23 cellular contexts compared by ENCODE assay signal in the genomic region with DNA sequence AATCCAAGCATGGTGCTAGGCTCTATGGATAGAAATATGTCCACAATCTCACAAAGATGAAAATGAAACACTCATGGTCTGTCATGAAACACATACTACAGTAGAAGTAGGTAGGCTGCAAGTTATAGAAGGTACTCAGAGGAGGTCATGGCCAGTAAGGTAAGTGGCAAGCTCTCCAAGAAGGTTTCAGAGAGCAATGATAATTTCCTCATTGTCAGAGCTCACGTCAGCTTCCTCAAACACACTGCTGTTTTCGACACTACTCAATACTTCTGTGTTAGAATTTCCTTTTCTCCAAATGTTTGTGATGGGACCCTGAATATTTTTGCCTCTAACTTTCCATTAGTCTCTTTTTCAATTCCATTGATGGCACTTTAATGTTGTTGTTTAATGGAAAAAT. TPM values are rescaled to one million over a fixed set of nuclear protein-coding genes. Genes with fewer than 3 reads are reported as not detected.
DNase-seq lines count a peak whose midpoint lies in the region; ATAC-seq and TF ChIP-seq lines count a peak whose summit lies in the region.
"Had no signal": no experiment of that assay in that cellular context is flagged by ENCODE, and none has a peak within 500 bp of the region (broad histone marks: within the 10 kb centered on the region; RNA-seq: fewer than 3 reads in every experiment).

No MANE protein-coding gene starts in this region.

- WGBS in urinary bladder, result 80% methylated on average over 2 of the region's 2 CpGs

- H3K4me3 ChIP-seq in urinary bladder (ENCODE audit: low read depth, low read length), result no peak overlapping the region
- H3K4me3 ChIP-seq: BLaER1 treated with 17β-estradiol and CSF1 and Interleukin-3, amounts not matched to agents 10 nM and 100 nM; testis; vagina had no signal

- ATAC-seq in stimulated activated naive CD8-positive, alpha-beta T cell treated with anti-CD3 and anti-CD28 coated beads, Interleukin-15, Interleukin-2, amounts not matched to agents 100 U/mL and 50 U/mL, for 24 hours, result no peak
- ATAC-seq in activated CD8-positive, alpha-beta T cell treated with anti-CD3 and anti-CD28 coated beads, Interleukin-2, amount 10 ng/mL, durations not matched to agents 7 days and 5 days, result no peak
- ATAC-seq: activated CD8-positive, alpha-beta memory T cell treated with anti-CD3 and anti-CD28 coated beads, Interleukin-2, amount 10 ng/mL, durations not matched to agents 7 days and 5 days; effector memory CD8-positive, alpha-beta T cell; esophagus mucosa had no signal

- TF ChIP-seq CTCF in MCF 10A (IDR thresholded peaks at IDR 0.05; ENCODE audit: unreplicated experiment), result no peak

- no peaks in the 10 kb centered on the region for H3K27me3 Mint-ChIP-seq in stimulated activated naive CD8-positive, alpha-beta T cell treated with anti-CD3 and anti-CD28 coated beads, Interleukin-15, Interleukin-2, amounts not matched to agents 100 ng/mL and 50 ng/mL, for 24 hours
- no peaks in the 10 kb centered on the region for H3K27me3 Mint-ChIP-seq in activated CD8-positive, alpha-beta T cell treated with anti-CD3 and anti-CD28 coated beads, Interleukin-2, amount 10 ng/mL, durations not matched to agents 7 days and 5 days (ENCODE audit: low read depth)
- no peaks in the 10 kb centered on the region for H3K27me3 Mint-ChIP-seq in MCF 10A (ENCODE audit: insufficient read depth, unreplicated experiment)
- H3K27me3 Mint-ChIP-seq: activated CD8-positive, alpha-beta memory T cell treated with anti-CD3 and anti-CD28 coated beads, Interleukin-2, amount 10 ng/mL, durations not matched to agents 7 days and 5 days; effector memory CD8-positive, alpha-beta T cell had no signal

- CTCF ChIA-PET in activated CD8-positive, alpha-beta T cell treated with anti-CD3 and anti-CD28 coated beads, Interleukin-2, amount 10 ng/mL, durations not matched to agents 7 days and 5 days (lab: Charles Lee), result interaction anchor here (1.0 to 5.9 kb wide), 3 partner anchors 9 to 105 kb away, joined by 3 to 70 read pairs (median 3); no protein-coding TSS in a partner anchor
- CTCF ChIA-PET in MCF 10A (lab: Yijun Ruan, JAX), result no interaction called here

- no peaks in the 10 kb centered on the region for H3K4me1 ChIP-seq in urinary bladder (ENCODE audit: insufficient read depth)
- H3K4me1 ChIP-seq: BLaER1 treated with 17β-estradiol and CSF1 and Interleukin-3, amounts not matched to agents 10 nM and 100 nM; testis; vagina had no signal

- H3K36me3 Mint-ChIP-seq in stimulated activated naive CD8-positive, alpha-beta T cell treated with anti-CD3 and anti-CD28 coated beads, Interleukin-15, Interleukin-2, amounts not matched to agents 100 ng/mL and 50 ng/mL, for 24 hours (ENCODE audit: low read depth), result peaks cover 34% of the 10 kb centered on the region
- H3K36me3 Mint-ChIP-seq in activated CD8-positive, alpha-beta T cell treated with anti-CD3 and anti-CD28 coated beads, Interleukin-2, amount 10 ng/mL, durations not matched to agents 7 days and 5 days (ENCODE audit: low read depth), result peaks cover 37% of the 10 kb centered on the region
- H3K36me3 Mint-ChIP-seq in MCF 10A (ENCODE audit: insufficient read depth, unreplicated experiment), result peaks cover 4% of the 10 kb centered on the region

- H3K27ac ChIP-seq in urinary bladder (ENCODE audit: low read depth), result peak overlapping the region; percentile 23
- H3K27ac ChIP-seq: BLaER1 treated with 17β-estradiol and CSF1 and Interleukin-3, amounts not matched to agents 10 nM and 100 nM; brain microvascular endothelial cell; testis; vagina had no signal

- intact Hi-C loops in MCF 10A (cut with micrococcal nuclease), result no loop called here

- BruUV-seq in MCF 10A (replicated peaks; lab: Mats Ljungman, UMichigan), result no TSS peak

- H3K9me3 Mint-ChIP-seq in stimulated activated naive CD8-positive, alpha-beta T cell treated with anti-CD3 and anti-CD28 coated beads, Interleukin-15, Interleukin-2, amounts not matched to agents 100 ng/mL and 50 ng/mL, for 24 hours, result peaks cover 22% of the 10 kb centered on the region
- peaks cover 24% of the 10 kb centered on the region for H3K9me3 Mint-ChIP-seq in activated CD8-positive, alpha-beta T cell treated with anti-CD3 and anti-CD28 coated beads, Interleukin-2, amount 10 ng/mL, durations not matched to agents 7 days and 5 days (ENCODE audit: insufficient read depth)
- peaks cover 11% of the 10 kb centered on the region for H3K9me3 Mint-ChIP-seq in MCF 10A (ENCODE audit: unreplicated experiment)

- H3K4me1 Mint-ChIP-seq in stimulated activated naive CD8-positive, alpha-beta T cell treated with anti-CD3 and anti-CD28 coated beads, Interleukin-15, Interleukin-2, amounts not matched to agents 100 ng/mL and 50 ng/mL, for 24 hours (ENCODE audit: low read depth), result peaks cover 26% of the 10 kb centered on the region
- peaks cover 23% of the 10 kb centered on the region for H3K4me1 Mint-ChIP-seq in activated CD8-positive, alpha-beta T cell treated with anti-CD3 and anti-CD28 coated beads, Interleukin-2, amount 10 ng/mL, durations not matched to agents 7 days and 5 days (ENCODE audit: low read depth)
- H3K4me1 Mint-ChIP-seq in MCF 10A (ENCODE audit: insufficient read depth, unreplicated experiment), result no peaks in the 10 kb centered on the region
- H3K4me1 Mint-ChIP-seq: neural crest cell had no signal

- H3K4me3 Mint-ChIP-seq in stimulated activated naive CD8-positive, alpha-beta T cell treated with anti-CD3 and anti-CD28 coated beads, Interleukin-15, Interleukin-2, amounts not matched to agents 100 ng/mL and 50 ng/mL, for 24 hours, result no peak overlapping the region
- H3K4me3 Mint-ChIP-seq in activated CD8-positive, alpha-beta T cell treated with anti-CD3 and anti-CD28 coated beads, Interleukin-2, amount 10 ng/mL, durations not matched to agents 7 days and 5 days, result no peak overlapping the region
- H3K4me3 Mint-ChIP-seq in MCF 10A (ENCODE audit: unreplicated experiment), result no peak overlapping the region
- H3K4me3 Mint-ChIP-seq: activated CD8-positive, alpha-beta memory T cell treated with anti-CD3 and anti-CD28 coated beads, Interleukin-2, amount 10 ng/mL, durations not matched to agents 7 days and 5 days; activated T-helper 1 cell treated with anti-CD3 and anti-CD28 coated beads, Interleukin-12 subunit alpha, Interleukin-12 subunit beta, Interleukin-2, Interleukin-4 antibody, amounts not matched to agents 30 ng/mL and 10 ng/mL and 1 ng/mL, durations not matched to agents 14 hours and 24 hours and 36 hours; effector memory CD8-positive, alpha-beta T cell; neural crest cell had no signal

- POLR2A ChIA-PET in activated CD8-positive, alpha-beta T cell treated with anti-CD3 and anti-CD28 coated beads, Interleukin-2, amount 10 ng/mL, durations not matched to agents 7 days and 5 days (lab: Charles Lee), result no interaction called here
- POLR2A ChIA-PET in MCF 10A (lab: Yijun Ruan, JAX), result interaction anchor here (0.6 kb wide), 1 partner anchor 101 kb away, joined by 3 read pairs; no protein-coding TSS in a partner anchor

- no peaks in the 10 kb centered on the region for H3K36me3 ChIP-seq in urinary bladder (ENCODE audit: insufficient read depth)
- H3K36me3 ChIP-seq: BLaER1 treated with 17β-estradiol and CSF1 and Interleukin-3, amounts not matched to agents 10 nM and 100 nM; brain microvascular endothelial cell; vagina had no signal

- no peak for DNase-seq in stimulated activated naive CD8-positive, alpha-beta T cell treated with anti-CD3 and anti-CD28 coated beads, Interleukin-15, Interleukin-2, amounts not matched to agents 100 U/mL and 50 U/mL, for 24 hours
- DNase-seq in Kasumi-1 (lab: John Stamatoyannopoulos, UW), result peak; percentile 43 to 56
- no peak for DNase-seq in activated CD8-positive, alpha-beta T cell treated with anti-CD3 and anti-CD28 coated beads, Interleukin-2, amount 10 ng/mL, durations not matched to agents 7 days and 5 days
- DNase-seq in MCF 10A (ENCODE audit: unreplicated experiment), result no peak
- no peak for DNase-seq in HUDEP-2 (lab: John Stamatoyannopoulos, UW; ENCODE audit: unreplicated experiment in 76 of 76)
- no peak for DNase-seq in NCI-H1092 treated with DMSO at 0.1 percent for 48 hours (lab: John Stamatoyannopoulos, UW)
- DNase-seq: ACHN; activated CD4-positive, alpha-beta T cell treated with anti-CD3 and anti-CD28 coated beads for 4 hours; activated CD8-positive, alpha-beta memory T cell treated with anti-CD3 and anti-CD28 coated beads, Interleukin-2, amount 10 ng/mL, durations not matched to agents 7 days and 5 days; brain microvascular endothelial cell; effector memory CD8-positive, alpha-beta T cell; foreskin melanocyte; hypothalamus; NCI-H1436 treated with DMSO at 0.1 percent for 48 hours; NCI-H524; testis had no signal

- peak overlapping the region; percentile 13 for H3K27ac Mint-ChIP-seq in stimulated activated naive CD8-positive, alpha-beta T cell treated with anti-CD3 and anti-CD28 coated beads, Interleukin-15, Interleukin-2, amounts not matched to agents 100 ng/mL and 50 ng/mL, for 24 hours
- H3K27ac Mint-ChIP-seq in activated CD8-positive, alpha-beta T cell treated with anti-CD3 and anti-CD28 coated beads, Interleukin-2, amount 10 ng/mL, durations not matched to agents 7 days and 5 days, result peak overlapping the region; percentile 60
- H3K27ac Mint-ChIP-seq in MCF 10A (ENCODE audit: low read depth, unreplicated experiment), result no peak overlapping the region
- H3K27ac Mint-ChIP-seq: activated CD8-positive, alpha-beta memory T cell treated with anti-CD3 and anti-CD28 coated beads, Interleukin-2, amount 10 ng/mL, durations not matched to agents 7 days and 5 days; activated T-helper 1 cell treated with anti-CD3 and anti-CD28 coated beads, Interleukin-12 subunit alpha, Interleukin-12 subunit beta, Interleukin-2, Interleukin-4 antibody, amounts not matched to agents 30 ng/mL and 10 ng/mL and 1 ng/mL, durations not matched to agents 14 hours and 24 hours and 36 hours; effector memory CD8-positive, alpha-beta T cell had no signal

RNA-seq across cellular contexts. Expression of a gene that starts 25.5 kb away (rescaled TPM):
- 10 to 100 TPM; 17.0 to 19.5 TPM for total RNA-seq in activated CD8-positive, alpha-beta T cell treated with anti-CD3 and anti-CD28 coated beads, Interleukin-2, amount 10 ng/mL, durations not matched to agents 7 days and 5 days
- total RNA-seq in urinary bladder (18.0 TPM), MCF 10A (2022) (not detected in 2 replicates)
- polyA plus RNA-seq in urinary bladder, result 0.20 TPM
- total RNA-seq: neural crest cell had no signal

Comparison
In these comparisons a context has a peak if more than half of its experiments do, and no peak if none do; other contexts are left out.
1. DNase-seq: peak in Kasumi-1 (2 of 2); none in stimulated activated naive CD8-positive, alpha-beta T cell treated with anti-CD3 and anti-CD28 coated beads, Interleukin-15, Interleukin-2, amounts not matched to agents 100 U/mL and 50 U/mL, for 24 hours (single experiment), activated CD8-positive, alpha-beta T cell treated with anti-CD3 and anti-CD28 coated beads, Interleukin-2, amount 10 ng/mL, durations not matched to agents 7 days and 5 days (single experiment), MCF 10A (single experiment), HUDEP-2 (0 of 76) and NCI-H1092 treated with DMSO at 0.1 percent for 48 hours (single experiment).
2. RNA of a gene that starts 25.5 kb away (total RNA-seq): 17.0 to 19.5 TPM in activated CD8-positive, alpha-beta T cell treated with anti-CD3 and anti-CD28 coated beads, Interleukin-2, amount 10 ng/mL, durations not matched to agents 7 days and 5 days and 18.0 TPM in urinary bladder (single experiment); not detected in MCF 10A; every median in the first group is over 10 times any median in the second.